ENCODE assay signal across 15 cellular contexts in the genomic region with DNA sequence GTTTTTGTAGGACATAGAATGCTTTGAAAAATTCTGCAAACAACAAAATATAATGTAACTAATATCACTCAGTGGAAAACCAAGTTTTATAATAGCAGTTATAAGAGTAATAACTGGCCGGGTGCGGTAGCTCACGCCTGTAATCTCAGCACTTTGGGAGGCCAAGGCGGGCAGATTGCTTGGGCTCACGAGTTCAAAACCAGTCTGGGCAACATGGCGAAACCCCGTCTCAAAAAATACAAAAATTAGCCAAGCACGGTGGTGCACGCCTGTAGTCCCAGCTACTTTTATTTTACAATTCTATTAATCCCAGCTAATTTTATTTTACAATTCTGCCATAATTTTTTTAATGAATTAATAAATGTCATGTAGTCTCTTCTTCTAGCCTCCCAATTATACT. TPM values are rescaled to one million over a fixed set of nuclear protein-coding genes. Genes with fewer than 3 reads are reported as not detected.
DNase-seq lines count a peak whose midpoint lies in the region; ATAC-seq and TF ChIP-seq lines count a peak whose summit lies in the region.
"Had no signal": no experiment of that assay in that cellular context is flagged by ENCODE, and none has a peak within 500 bp of the region (broad histone marks: within the 10 kb centered on the region; RNA-seq: fewer than 3 reads in every experiment).

No MANE protein-coding gene starts in this region.

- peaks cover 53 to 69% (median 63%) of the 10 kb centered on the region in 3 donors for H3K4me1 Mint-ChIP-seq in CD8-positive, alpha-beta memory T cell
- peaks cover 53% of the 10 kb centered on the region for H3K4me1 Mint-ChIP-seq in HFFc6 (ENCODE audit: low read depth)
- peaks cover 41 to 43% of the 10 kb centered on the region in 2 donors for H3K4me1 Mint-ChIP-seq in natural killer cell

- no peaks in the 10 kb centered on the region for H3K36me3 ChIP-seq in CD8-positive, alpha-beta memory T cell (ENCODE audit: insufficient read depth, low read length)

- intact Hi-C loops in natural killer cell (cut with micrococcal nuclease): loop anchor here (5.0 kb wide), 1 partner anchor 68 kb away; no protein-coding TSS in a partner anchor

- TF ChIP-seq CTCF in HFFc6 (IDR thresholded peaks at IDR 0.05): no peak
- no peak for TF ChIP-seq CTCF in natural killer cell (IDR thresholded peaks at IDR 0.05)

- peaks cover 0 to 5% of the 10 kb centered on the region in 2 donors for H3K27me3 Mint-ChIP-seq in CD8-positive, alpha-beta memory T cell
- peaks cover 2% of the 10 kb centered on the region; the same call in 1 of the 2 replicates for H3K27me3 Mint-ChIP-seq in HFFc6 (ENCODE audit: insufficient read depth)
- no peaks in the 10 kb centered on the region for H3K27me3 Mint-ChIP-seq in natural killer cell (ENCODE audit: low read depth in 2 of 2)

- peak overlapping the region; percentile 92 for H3K27ac ChIP-seq in CD8-positive, alpha-beta memory T cell (ENCODE audit: low read depth, low read length)

- no peak overlapping the region for H3K4me3 ChIP-seq in CD8-positive, alpha-beta memory T cell (ENCODE audit: low read length)

- no peaks in the 10 kb centered on the region for H3K27me3 ChIP-seq in CD8-positive, alpha-beta memory T cell (ENCODE audit: insufficient read depth, low read length, poor library complexity, severe bottlenecking)

- no peak for ATAC-seq in activated naive CD4-positive, alpha-beta T cell treated with anti-CD3 and anti-CD28 coated beads, Interleukin-2, amount 50 U/mL, for 72 hours
- ATAC-seq in natural killer cell (no peak), GM21360 (IDR thresholded peaks at IDR 0.05; ENCODE audit: unreplicated experiment) (no peak), GM21381 (IDR thresholded peaks at IDR 0.05; ENCODE audit: unreplicated experiment) (no peak), GM19324 (IDR thresholded peaks at IDR 0.05; ENCODE audit: low FRiP score, unreplicated experiment) (no peak)
- ATAC-seq: Panc1 had no signal

- POLR2A ChIA-PET in CD8-positive, alpha-beta memory T cell (lab: Charles Lee): interaction anchor here (1.0 to 1.2 kb wide), 2 partner anchors 28 to 29 kb away, joined by 3 read pairs; no protein-coding TSS in a partner anchor

- CTCF ChIA-PET in CD8-positive, alpha-beta memory T cell (lab: Charles Lee): interaction anchor here (1.2 to 3.2 kb wide), 2 partner anchors 31 to 39 kb away, joined by 3 to 20 read pairs; no protein-coding TSS in a partner anchor

- no peaks in the 10 kb centered on the region for H3K9me3 ChIP-seq in CD8-positive, alpha-beta memory T cell (ENCODE audit: low read length)

- DNase-seq in CD8-positive, alpha-beta memory T cell: no peak
- DNase-seq in HFFc6 (no peak), natural killer cell (no peak), NCI-H2081 treated with DMSO at 0.1 percent for 48 hours (lab: John Stamatoyannopoulos, UW) (no peak)
- no peak for DNase-seq in activated naive CD4-positive, alpha-beta T cell treated with anti-CD3 and anti-CD28 coated beads, Interleukin-2, amount 50 U/mL, for 72 hours (ENCODE audit: low spot score in 2 of 2)
- DNase-seq: activated CD8-positive, alpha-beta memory T cell treated with anti-CD3 and anti-CD28 coated beads, Interleukin-2, amount 50 U/mL, for 48 hours; hypothalamus; mammary epithelial cell; NCI-H2171; stimulated activated CD4-positive, alpha-beta T cell treated with anti-CD3 and anti-CD28 coated beads, Interleukin-4, amount 100 ng/mL, for 4 hours; T1000 had no signal

- H3K9me3 Mint-ChIP-seq in CD8-positive, alpha-beta memory T cell: no peaks in the 10 kb centered on the region
- H3K9me3 Mint-ChIP-seq in HFFc6 (no peaks in the 10 kb centered on the region), natural killer cell (no peaks in the 10 kb centered on the region)
- H3K9me3 Mint-ChIP-seq in activated naive CD4-positive, alpha-beta T cell treated with anti-CD3 and anti-CD28 coated beads, Interleukin-2, amount 50 U/mL, for 72 hours: no peaks in the 10 kb centered on the region

- peak overlapping the region; percentile 85 to 99 (median 96) for H3K27ac Mint-ChIP-seq in CD8-positive, alpha-beta memory T cell
- H3K27ac Mint-ChIP-seq in HFFc6 (peak overlapping the region; percentile 48; the same call in 1 of the 2 replicates), natural killer cell (peak overlapping the region; percentile 98 to 100)
- peak overlapping the region; percentile 95 to 99 for H3K27ac Mint-ChIP-seq in activated naive CD4-positive, alpha-beta T cell treated with anti-CD3 and anti-CD28 coated beads, Interleukin-2, amount 50 U/mL, for 72 hours

- H3K4me3 Mint-ChIP-seq in CD8-positive, alpha-beta memory T cell: peak overlapping the region; percentile 91 to 98 (median 96)
- H3K4me3 Mint-ChIP-seq in HFFc6 (peak overlapping the region; percentile 95), natural killer cell (peak overlapping the region; percentile 96)

- H3K36me3 Mint-ChIP-seq in CD8-positive, alpha-beta memory T cell: peaks cover 0 to 25% (median 0%) of the 10 kb centered on the region in 3 donors
- no peaks in the 10 kb centered on the region for H3K36me3 Mint-ChIP-seq in HFFc6 (ENCODE audit: low read depth)
- peaks cover 6 to 13% of the 10 kb centered on the region in 2 donors for H3K36me3 Mint-ChIP-seq in activated naive CD4-positive, alpha-beta T cell treated with anti-CD3 and anti-CD28 coated beads, Interleukin-2, amount 50 U/mL, for 72 hours
- no peaks in the 10 kb centered on the region for H3K36me3 Mint-ChIP-seq in natural killer cell

- peaks cover 40% of the 10 kb centered on the region for H3K4me1 ChIP-seq in CD8-positive, alpha-beta memory T cell (ENCODE audit: insufficient read depth, low read length)

RNA-seq across cellular contexts. Expression of a gene that starts 2.3 kb away (rescaled TPM):
- 10 to 100 TPM; 47.2 to 54.3 TPM for total RNA-seq in CD8-positive, alpha-beta memory T cell
- 21.5 TPM for polyA plus RNA-seq in CD8-positive, alpha-beta memory T cell
- total RNA-seq in HFFc6 (2021; fragmentation: NEBNext Ultra II Directional; extraction: Animal tissue kit (Norgen Biotek cat#: 25700)): 10 to 100 TPM; 15.8 to 19.4 (median 17.1) TPM
- 10 to 100 TPM; 26.8 to 49.7 TPM for total RNA-seq in activated naive CD4-positive, alpha-beta T cell treated with anti-CD3 and anti-CD28 coated beads, Interleukin-2, amount 50 U/mL, for 72 hours
- total RNA-seq in natural killer cell: 10 to 100 TPM; 65.8 to 84.6 (median 66.1) TPM

Comparison
In these comparisons a context has a peak if more than half of its experiments do, and no peak if none do; other contexts are left out.
1. H3K27ac Mint-ChIP-seq: peak in every context shown above with its lines; median percentile 99 in natural killer cell; 97 in activated naive CD4-positive, alpha-beta T cell treated with anti-CD3 and anti-CD28 coated beads, Interleukin-2, amount 50 U/mL, for 72 hours; 96 in CD8-positive, alpha-beta memory T cell; 48 in HFFc6.